Comparison of ENCODE assay signal across 10 cellular contexts in genomic region chr9:3299872-3300271, GRCh38.
A peak's percentile ranks its signal among the peaks of the same experiment; 100 is the strongest.
DNase-seq lines count a peak whose midpoint lies in the region; ATAC-seq and TF ChIP-seq lines count a peak whose summit lies in the region.
"Had no signal": no experiment of that assay in that cellular context is flagged by ENCODE, and none has a peak within 500 bp of the region (broad histone marks: within the 10 kb centered on the region; RNA-seq: fewer than 3 reads in every experiment).

No MANE protein-coding gene starts in this region.

- H3K4me3 Mint-ChIP-seq in activated CD4-positive, alpha-beta memory T cell treated with anti-CD3 and anti-CD28 coated beads for 36 hours, result no peak overlapping the region

- peak; percentile 92 for ATAC-seq in GM18499 (IDR thresholded peaks at IDR 0.05; ENCODE audit: insufficient read depth, unreplicated experiment)
- ATAC-seq in GM21367 (IDR thresholded peaks at IDR 0.05; ENCODE audit: unreplicated experiment), result peak; percentile 96
- ATAC-seq in HG03095 (IDR thresholded peaks at IDR 0.05; ENCODE audit: unreplicated experiment), result peak; percentile 97

- peak overlapping the region; percentile 70 for H3K4me2 ChIP-seq in OCI-LY7 (ENCODE audit: low read length)
- H3K4me2 ChIP-seq in hepatocyte, result no peak overlapping the region

- CTCF ChIA-PET in OCI-LY7 (lab: Charles Lee; ENCODE audit: unreplicated experiment), result no interaction called here
- CTCF ChIA-PET in activated CD4-positive, alpha-beta memory T cell treated with anti-CD3 and anti-CD28 coated beads for 36 hours (lab: Charles Lee), result no interaction called here

- peaks cover 3% of the 10 kb centered on the region for H3K36me3 Mint-ChIP-seq in activated CD4-positive, alpha-beta memory T cell treated with anti-CD3 and anti-CD28 coated beads for 36 hours

- WGBS in hepatocyte (ENCODE audit: low lambda C conversion rate, missing lambda C conversion rate), result 84% methylated on average over 2 of the region's 2 CpGs

- H3K4me1 ChIP-seq in OCI-LY7 (ENCODE audit: insufficient read depth, low read length, poor library complexity, severe bottlenecking) (peaks cover 27% of the 10 kb centered on the region), hepatocyte (ENCODE audit: insufficient read depth) (no peaks in the 10 kb centered on the region)

- peak overlapping the region; percentile 48 for H3K4me3 ChIP-seq in OCI-LY7 (ENCODE audit: low read depth, low read length, poor library complexity, severe bottlenecking)
- H3K4me3 ChIP-seq in hepatocyte, result no peak overlapping the region
- H3K4me3 ChIP-seq in coronary artery, result no peak overlapping the region
- H3K4me3 ChIP-seq: lung had no signal

- POLR2A ChIA-PET in OCI-LY7 (lab: Charles Lee), result interaction anchor here (1.4 kb wide), 1 partner anchor 21 kb away, joined by 4 read pairs; no protein-coding TSS in a partner anchor
- POLR2A ChIA-PET in activated CD4-positive, alpha-beta memory T cell treated with anti-CD3 and anti-CD28 coated beads for 36 hours (lab: Charles Lee), result no interaction called here

- no TSS peak for BruUV-seq in OCI-LY7 (replicated peaks; lab: Mats Ljungman, UMichigan)

- H3K9me3 Mint-ChIP-seq in activated CD4-positive, alpha-beta memory T cell treated with anti-CD3 and anti-CD28 coated beads for 36 hours, result peaks cover 2% of the 10 kb centered on the region

- TF ChIP-seq CTCF in OCI-LY7 (conservative IDR thresholded peaks at IDR 0.05; ENCODE audit: low read length) (no peak), hepatocyte (IDR thresholded peaks at IDR 0.05; ENCODE audit: poor library complexity) (no peak), coronary artery (IDR thresholded peaks at IDR 0.05) (no peak)

- H3K27ac Mint-ChIP-seq in activated CD4-positive, alpha-beta memory T cell treated with anti-CD3 and anti-CD28 coated beads for 36 hours, result no peak overlapping the region

- H3K27ac ChIP-seq in OCI-LY7 (ENCODE audit: low read depth, low read length, poor library complexity, severe bottlenecking), result peak overlapping the region; percentile 62
- H3K27ac ChIP-seq in hepatocyte, result no peak overlapping the region
- no peak overlapping the region for H3K27ac ChIP-seq in coronary artery

- no peaks in the 10 kb centered on the region for H3K27me3 ChIP-seq in hepatocyte

- intact Hi-C loops in OCI-LY7 (cut with micrococcal nuclease; ENCODE audit: unreplicated experiment), result loop anchor here (5.0 kb wide), 1 partner anchor 58 kb away; no protein-coding TSS in a partner anchor
- intact Hi-C loops in activated CD4-positive, alpha-beta memory T cell treated with anti-CD3 and anti-CD28 coated beads for 36 hours (cut with micrococcal nuclease), result no loop called here

- H3K4me1 Mint-ChIP-seq in activated CD4-positive, alpha-beta memory T cell treated with anti-CD3 and anti-CD28 coated beads for 36 hours (ENCODE audit: low read depth), result peaks cover 5% of the 10 kb centered on the region

- peaks cover 3% of the 10 kb centered on the region; the same call in 1 of the 2 replicates for H3K9me2 ChIP-seq in OCI-LY7 (ENCODE audit: insufficient read depth, low read length)
- no peaks in the 10 kb centered on the region for H3K9me2 ChIP-seq in hepatocyte (replicated peaks; ENCODE audit: insufficient read depth)

- H3K9me3 ChIP-seq in OCI-LY7 (ENCODE audit: low read length) (no peaks in the 10 kb centered on the region), hepatocyte (ENCODE audit: low read depth) (no peaks in the 10 kb centered on the region)

- H3K36me3 ChIP-seq in OCI-LY7 (ENCODE audit: insufficient read depth, low read length) (peaks cover 3% of the 10 kb centered on the region; the same call in 1 of the 2 replicates), hepatocyte (replicated peaks; ENCODE audit: insufficient read depth, low read depth) (no peaks in the 10 kb centered on the region)

- H2AFZ ChIP-seq in OCI-LY7 (ENCODE audit: low read length) (peak overlapping the region; percentile 46; the same call in 1 of the 2 replicates), hepatocyte (no peak overlapping the region)

- no peaks in the 10 kb centered on the region for H3K27me3 Mint-ChIP-seq in activated CD4-positive, alpha-beta memory T cell treated with anti-CD3 and anti-CD28 coated beads for 36 hours

- H3K79me2 ChIP-seq in OCI-LY7 (ENCODE audit: insufficient read depth, low read depth, low read length), result no peaks in the 10 kb centered on the region
- H3K79me2 ChIP-seq in hepatocyte, result no peaks in the 10 kb centered on the region

- H4K20me1 ChIP-seq in OCI-LY7 (ENCODE audit: insufficient read depth, low read length) (no peaks in the 10 kb centered on the region), hepatocyte (ENCODE audit: insufficient read depth, poor library complexity, severe bottlenecking) (no peaks in the 10 kb centered on the region)

- peak; percentile 86 for DNase-seq in OCI-LY7 (ENCODE audit: low spot score)
- DNase-seq in hepatocyte (ENCODE audit: low spot score), result no peak
- no peak for DNase-seq in activated CD4-positive, alpha-beta memory T cell treated with anti-CD3 and anti-CD28 coated beads for 36 hours
- DNase-seq in activated effector memory CD4-positive, alpha-beta T cell treated with Interleukin-2 at 50 U/mL for 16 hours, result no peak
- DNase-seq in coronary artery (ENCODE audit: low spot score), result no peak
- DNase-seq: NCI-H226 had no signal
